Comparison of ENCODE assay signal across 30 cellular contexts in the genomic region with DNA sequence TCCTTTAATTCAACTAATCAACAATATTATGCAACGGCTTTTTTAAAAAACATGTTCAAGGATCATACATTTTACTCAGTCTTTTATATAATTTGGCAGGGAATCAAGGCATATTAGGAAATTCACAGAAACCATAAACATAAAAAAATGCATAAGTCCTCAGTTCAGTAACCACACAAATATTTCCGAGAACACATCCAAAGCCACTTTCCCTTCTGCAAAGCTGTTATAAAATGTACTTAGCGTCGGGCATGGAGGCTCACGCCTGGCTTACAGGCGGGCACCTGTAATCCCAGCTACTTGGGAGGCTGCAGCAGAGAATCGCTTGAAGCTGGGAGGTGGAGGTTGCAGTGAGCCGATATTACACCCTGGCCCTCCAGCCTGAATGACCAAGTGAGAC. TPM values are rescaled to one million over a fixed set of nuclear protein-coding genes. Genes with fewer than 3 reads are reported as not detected.
A peak's percentile ranks its signal among the peaks of the same experiment; 100 is the strongest.
DNase-seq lines count a peak whose midpoint lies in the region; ATAC-seq, FAIRE-seq and TF ChIP-seq lines count a peak whose summit lies in the region.
"Had no signal": no experiment of that assay in that cellular context is flagged by ENCODE, and none has a peak within 500 bp of the region (broad histone marks: within the 10 kb centered on the region; RNA-seq: fewer than 3 reads in every experiment).

No MANE protein-coding gene starts in this region.

- H3K36me3 ChIP-seq in bronchial epithelial cell (ENCODE audit: control insufficient read depth, insufficient read depth, low read length) (no peaks in the 10 kb centered on the region), colonic mucosa (no peaks in the 10 kb centered on the region)
- H3K36me3 ChIP-seq: heart left ventricle, sigmoid colon, suprapubic skin had no signal

- H3K27me3 ChIP-seq in bronchial epithelial cell (ENCODE audit: control insufficient read depth, insufficient read depth, low read length) (no peaks in the 10 kb centered on the region), colonic mucosa (no peaks in the 10 kb centered on the region)
- H3K27me3 ChIP-seq: heart left ventricle, sigmoid colon, suprapubic skin had no signal

- H3K27ac ChIP-seq in colonic mucosa: no peak overlapping the region
- H3K27ac ChIP-seq: heart left ventricle, sigmoid colon, suprapubic skin had no signal

- no peak for FAIRE-seq in bronchial epithelial cell (lab: Jason Lieb, UNC)
- FAIRE-seq: A204.1, GM19239, HepG2 had no signal

- H3K9ac ChIP-seq in colonic mucosa (ENCODE audit: low read depth in 2 of 2, low read length in 2 of 2): no peak overlapping the region

- ATAC-seq in natural killer cell treated with Interleukin-12 subunit alpha and Interleukin-12 subunit beta and Interleukin-15 and Interleukin-18, amount 100 ng/mL, for 72 hours: no peak
- no peak for ATAC-seq in natural killer cell
- ATAC-seq: heart left ventricle; HepG2; PC-3; stimulated activated naive B cell treated with anti-CD40 and anti-IgM and Interleukin-4, amounts not matched to agents 10 μg/mL and 1 μg/mL and 100 μg/mL, for 72 hours had no signal

- intact Hi-C loops in natural killer cell (cut with micrococcal nuclease): no loop called here
- intact Hi-C loops in colonic mucosa (cut with DNase I): no loop called here

- no peaks in the 10 kb centered on the region for H3K4me1 ChIP-seq in colonic mucosa
- H3K4me1 ChIP-seq: sigmoid colon, suprapubic skin had no signal

- H3K4me1 Mint-ChIP-seq in natural killer cell treated with Interleukin-12 subunit alpha and Interleukin-12 subunit beta and Interleukin-15 and Interleukin-18, amount 100 ng/mL, for 72 hours (ENCODE audit: low read depth in 2 of 2): peaks cover 12 to 15% of the 10 kb centered on the region in 2 donors
- peaks cover 4 to 6% of the 10 kb centered on the region in 2 donors for H3K4me1 Mint-ChIP-seq in natural killer cell

- no peak overlapping the region for H3K27ac Mint-ChIP-seq in natural killer cell treated with Interleukin-12 subunit alpha and Interleukin-12 subunit beta and Interleukin-15 and Interleukin-18, amount 100 ng/mL, for 72 hours
- H3K27ac Mint-ChIP-seq in natural killer cell: no peak overlapping the region
- H3K27ac Mint-ChIP-seq: activated naive CD4-positive, alpha-beta T cell treated with anti-CD3 and anti-CD28 coated beads, Interleukin-2, amount 50 U/mL, for 24 hours; progenitor cell of endocrine pancreas had no signal

- TF ChIP-seq CTCF in natural killer cell (IDR thresholded peaks at IDR 0.05) (no peak), bronchial epithelial cell (IDR thresholded peaks at IDR 0.05; ENCODE audit: insufficient read depth, low read length, severe bottlenecking) (no peak), foreskin fibroblast (IDR thresholded peaks at IDR 0.05; ENCODE audit: low read depth, low read length) (no peak), colonic mucosa (IDR thresholded peaks at IDR 0.05) (no peak)

- H3K9me3 Mint-ChIP-seq in natural killer cell treated with Interleukin-12 subunit alpha and Interleukin-12 subunit beta and Interleukin-15 and Interleukin-18, amount 100 ng/mL, for 72 hours: no peaks in the 10 kb centered on the region
- no peaks in the 10 kb centered on the region for H3K9me3 Mint-ChIP-seq in natural killer cell
- H3K9me3 Mint-ChIP-seq: activated naive CD4-positive, alpha-beta T cell treated with anti-CD3 and anti-CD28 coated beads, Interleukin-2, amount 50 U/mL, for 24 hours had no signal

- no peak overlapping the region for H3K4me3 Mint-ChIP-seq in natural killer cell treated with Interleukin-12 subunit alpha and Interleukin-12 subunit beta and Interleukin-15 and Interleukin-18, amount 100 ng/mL, for 72 hours
- H3K4me3 Mint-ChIP-seq in natural killer cell: no peak overlapping the region
- H3K4me3 Mint-ChIP-seq: activated naive CD4-positive, alpha-beta T cell treated with anti-CD3 and anti-CD28 coated beads, Interleukin-2, amount 50 U/mL, for 24 hours; stimulated activated naive B cell treated with anti-CD40 and anti-IgM and Interleukin-4, amounts not matched to agents 10 μg/mL and 1 μg/mL and 100 μg/mL, for 72 hours had no signal

- H3K4me3 ChIP-seq in bronchial epithelial cell (ENCODE audit: low read depth, low read length) (no peak overlapping the region), foreskin fibroblast (ENCODE audit: low read depth in 1 of 2, low read length in 2 of 2) (no peak overlapping the region), colonic mucosa (no peak overlapping the region)
- H3K4me3 ChIP-seq: heart left ventricle, sigmoid colon, suprapubic skin had no signal

- no peaks in the 10 kb centered on the region for H3K36me3 Mint-ChIP-seq in natural killer cell treated with Interleukin-12 subunit alpha and Interleukin-12 subunit beta and Interleukin-15 and Interleukin-18, amount 100 ng/mL, for 72 hours
- no peaks in the 10 kb centered on the region for H3K36me3 Mint-ChIP-seq in natural killer cell

- no peaks in the 10 kb centered on the region for H3K27me3 Mint-ChIP-seq in natural killer cell treated with Interleukin-12 subunit alpha and Interleukin-12 subunit beta and Interleukin-15 and Interleukin-18, amount 100 ng/mL, for 72 hours
- H3K27me3 Mint-ChIP-seq in natural killer cell (ENCODE audit: low read depth in 2 of 2): no peaks in the 10 kb centered on the region
- H3K27me3 Mint-ChIP-seq: activated naive CD4-positive, alpha-beta T cell treated with anti-CD3 and anti-CD28 coated beads, Interleukin-2, amount 50 U/mL, for 24 hours; progenitor cell of endocrine pancreas; stimulated activated naive B cell treated with anti-CD40 and anti-IgM and Interleukin-4, amounts not matched to agents 10 μg/mL and 1 μg/mL and 100 μg/mL, for 72 hours had no signal

- H3K9me3 ChIP-seq in colonic mucosa: no peaks in the 10 kb centered on the region
- H3K9me3 ChIP-seq: heart left ventricle, sigmoid colon, suprapubic skin had no signal

- DNase-seq in natural killer cell treated with Interleukin-12 subunit alpha and Interleukin-12 subunit beta and Interleukin-15 and Interleukin-18, amount 100 ng/mL, for 72 hours (ENCODE audit: low spot score): peak; percentile 18
- DNase-seq in natural killer cell (no peak), bronchial epithelial cell (ENCODE audit: low read depth) (peak; percentile 31), foreskin fibroblast (peak; percentile 23 to 68), NCI-H2081 (lab: John Stamatoyannopoulos, UW) (no peak), hypothalamus (lab: John Stamatoyannopoulos, UW) (no peak), colonic mucosa (no peak)
- DNase-seq in activated CD4-positive, alpha-beta T cell treated with anti-CD3 and anti-CD28 coated beads, Interleukin-2, amount 50 U/mL, for 1 hour: no peak
- DNase-seq: activated CD4-positive, alpha-beta T cell treated with anti-CD3 and anti-CD28 coated beads, Interleukin-2, amount 50 U/mL, for 48 hours; anterior cingulate cortex; dermis blood vessel endothelial cell; DMS153; heart left ventricle; Kasumi-1; mesenchymal stem cell; NCI-H1694; NCI-H2171 treated with DMSO at 0.1 percent for 48 hours; NCI-H524; NK-92 treated with Interleukin-12 subunit alpha and Interleukin-12 subunit beta, amount 100 ng/mL, for 24 hours; PC-3; SIG-M5; sigmoid colon; stimulated activated CD4-positive, alpha-beta T cell treated with anti-CD3 and anti-CD28 coated beads, Interleukin-15, amount 100 ng/mL, for 24 hours; stimulated activated naive B cell treated with anti-CD40 and anti-IgM and Interleukin-4, amounts not matched to agents 10 μg/mL and 1 μg/mL and 100 μg/mL, for 72 hours had no signal

RNA-seq across cellular contexts. Expression of a gene that starts 9.7 kb away (rescaled TPM):
- total RNA-seq in natural killer cell treated with Interleukin-12 subunit alpha and Interleukin-12 subunit beta and Interleukin-15 and Interleukin-18, amount 100 ng/mL, for 72 hours: 100 to 1,000 TPM; 114 to 136 TPM
- 10 to 100 TPM; 80.6 to 91.8 (median 84.6) TPM for total RNA-seq in natural killer cell
- 26.9 and 28.5 TPM in 2 replicates for total RNA-seq in bronchial epithelial cell
- 10 to 100 TPM; 40.2 to 47.1 TPM for total RNA-seq in colonic mucosa

RNA-seq across cellular contexts. Expression of a gene that starts 44.6 kb away (rescaled TPM):
- total RNA-seq in natural killer cell treated with Interleukin-12 subunit alpha and Interleukin-12 subunit beta and Interleukin-15 and Interleukin-18, amount 100 ng/mL, for 72 hours: 100 to 1,000 TPM; 175 to 205 TPM
- total RNA-seq in natural killer cell (100 to 1,000 TPM in 1 of 3 donors, 10 to 100 TPM in 2; 66.3 to 102 (median 99.1) TPM), bronchial epithelial cell (68.7 and 117 TPM in 2 replicates), colonic mucosa (10 to 100 TPM; 89.5 to 99.3 TPM)

Comparison
In these comparisons a context has a peak if more than half of its experiments do, and no peak if none do; other contexts are left out.
1. DNase-seq: peak in natural killer cell treated with Interleukin-12 subunit alpha and Interleukin-12 subunit beta and Interleukin-15 and Interleukin-18, amount 100 ng/mL, for 72 hours (single experiment), bronchial epithelial cell (single experiment) and foreskin fibroblast (2 of 2); none in natural killer cell (single experiment), NCI-H2081 (0 of 2), hypothalamus (0 of 51), colonic mucosa (single experiment) and activated CD4-positive, alpha-beta T cell treated with anti-CD3 and anti-CD28 coated beads, Interleukin-2, amount 50 U/mL, for 1 hour (single experiment).